Comparison of ENCODE assay signal across 8 cellular contexts in the genomic region with DNA sequence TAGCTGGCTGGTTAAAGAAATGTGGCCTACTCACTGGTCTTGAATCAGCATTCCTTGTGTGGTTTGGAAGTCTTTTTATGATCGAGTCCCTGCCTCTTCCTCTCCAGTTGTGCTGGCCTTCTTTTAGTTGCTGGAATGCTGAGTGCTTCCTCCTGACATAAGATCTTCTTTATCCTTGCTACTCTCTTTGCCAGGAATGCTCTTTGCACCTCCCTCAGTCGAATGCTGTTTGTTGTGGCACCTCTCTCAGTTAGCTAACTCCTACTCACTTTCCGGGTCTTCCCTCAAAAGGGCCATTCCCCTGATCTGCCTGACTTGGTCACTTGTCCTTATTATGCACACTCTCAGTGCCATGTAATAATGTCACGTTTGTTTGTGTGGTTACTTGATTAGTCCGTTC.
DNase-seq lines count a peak whose midpoint lies in the region; FAIRE-seq and TF ChIP-seq lines count a peak whose summit lies in the region.
"Not testable (repeated sequence)": the region's sequence is repeated elsewhere in the genome, so short reads cannot be mapped to it uniquely, and the experiment has no call there.

No MANE protein-coding gene starts in this region.

- H2BK120ac ChIP-seq in mesendoderm (ENCODE audit: low read depth, low read length): not testable (repeated sequence)

- H3K9ac ChIP-seq in GM23248; mesendoderm (ENCODE audit: low read length): not testable (repeated sequence)

- H3F3A ChIP-seq in GM23248 (ENCODE audit: insufficient read depth): not testable (repeated sequence)

- not testable (repeated sequence) for H4K5ac ChIP-seq in mesendoderm (ENCODE audit: low read length)

- H3K4ac ChIP-seq in mesendoderm (ENCODE audit: low read depth, low read length): not testable (repeated sequence)

- TF ChIP-seq CTCF in AG10803 (conservative IDR thresholded peaks at IDR 0.05; ENCODE audit: low read length); astrocyte of the spinal cord (IDR thresholded peaks at IDR 0.05; ENCODE audit: low read depth, low read length); osteoblast (IDR thresholded peaks at IDR 0.05; ENCODE audit: extremely low read depth, low read depth, low read length): not testable (repeated sequence)

- H3K27ac ChIP-seq in GM23248 (peak overlapping the region; percentile 24; the same call in 1 of the 2 replicates), osteoblast (ENCODE audit: low read depth, low read length) (peak overlapping the region; percentile 37)
- H3K27ac ChIP-seq in mesendoderm (ENCODE audit: low read depth, low read length): not testable (repeated sequence)

- WGBS in GM23248 (ENCODE audit: low coverage in 1 of 2, low lambda C conversion rate in 2 of 2, missing lambda C conversion rate in 2 of 2), 2 experiments: 64 to 73% methylated on average over 5 of the region's 5 CpGs
- no CpG with 5 or more reads among the region's 5 CpGs for WGBS in mesendoderm (ENCODE audit: extremely low coverage, insufficient coverage, low lambda C conversion rate)

- not testable (repeated sequence) for H2AK5ac ChIP-seq in mesendoderm (ENCODE audit: low read length)

- H2AFZ ChIP-seq in GM23248: not testable (repeated sequence)
- peak overlapping the region; percentile 47 for H2AFZ ChIP-seq in osteoblast (ENCODE audit: low read length)

- H4K8ac ChIP-seq in mesendoderm (ENCODE audit: low read depth, low read length): not testable (repeated sequence)

- H2BK5ac ChIP-seq in mesendoderm (ENCODE audit: low read length): not testable (repeated sequence)

- DNase-seq in AG10803 (ENCODE audit: low read depth): peak; percentile 66
- peak; percentile 8 for DNase-seq in GM23248
- not testable (repeated sequence) for DNase-seq in HTR-8/SVneo (ENCODE audit: insufficient read length, low spot score)
- peak; percentile 15 for DNase-seq in NCI-H226
- peak; percentile 9 for DNase-seq in astrocyte of the spinal cord (ENCODE audit: low read depth, low spot score)
- DNase-seq in fibroblast of gingiva (ENCODE audit: low read depth): peak; percentile 9
- peak; percentile 63 for DNase-seq in mesendoderm
- DNase-seq in osteoblast (ENCODE audit: insufficient read length, low spot score, missing footprints): peak; percentile 15

- H4K20me1 ChIP-seq in GM23248 (ENCODE audit: insufficient read depth); osteoblast (ENCODE audit: insufficient read depth, low read length): not testable (repeated sequence)

- H3K23ac ChIP-seq in mesendoderm (ENCODE audit: low read length): not testable (repeated sequence)

- not testable (repeated sequence) for H3K4me2 ChIP-seq in GM23248 (ENCODE audit: unreplicated experiment); mesendoderm (ENCODE audit: low read length)
- H3K4me2 ChIP-seq in osteoblast (ENCODE audit: insufficient read depth, low read length): peak overlapping the region; percentile 28

- FAIRE-seq in HTR-8/SVneo (lab: Jason Lieb, UNC): peak; percentile 46

- H3K9me2 ChIP-seq in GM23248 (ENCODE audit: insufficient read depth): not testable (repeated sequence)

- H3K79me2 ChIP-seq in GM23248 (ENCODE audit: insufficient read depth) (peaks cover 66% of the 10 kb centered on the region), osteoblast (ENCODE audit: insufficient read depth, low read length) (peaks cover 21% of the 10 kb centered on the region)
- not testable (repeated sequence) for H3K79me2 ChIP-seq in mesendoderm (ENCODE audit: control insufficient read depth, insufficient read depth, low read length)

- not testable (repeated sequence) for H3K27me3 ChIP-seq in GM23248 (replicated peaks; ENCODE audit: insufficient read depth); mesendoderm (ENCODE audit: insufficient read depth, low read length, poor library complexity); osteoblast (ENCODE audit: insufficient read depth, low read length)

- not testable (repeated sequence) for H3K9me3 ChIP-seq in GM23248 (ENCODE audit: low read depth); osteoblast (ENCODE audit: low read depth, low read length)

- in situ Hi-C loops in GM23248 (cut with MboI); astrocyte of the spinal cord (cut with HindIII; ENCODE audit: low sequenced_read_pairs): not testable (repeated sequence)

- not testable (repeated sequence) for H3K4me3 ChIP-seq in AG10803 (ENCODE audit: low read length); GM23248; astrocyte of the spinal cord (ENCODE audit: low read depth, low read length); mesendoderm (ENCODE audit: low read length)
- H3K4me3 ChIP-seq in osteoblast (ENCODE audit: insufficient read depth, low read length): peak overlapping the region; percentile 7

- H3K18ac ChIP-seq in mesendoderm (ENCODE audit: low read length): not testable (repeated sequence)

- H3K79me1 ChIP-seq in mesendoderm (ENCODE audit: low read length): not testable (repeated sequence)

- H2BK15ac ChIP-seq in mesendoderm (replicated peaks; ENCODE audit: low read depth): not testable (repeated sequence)

- H3K56ac ChIP-seq in mesendoderm (ENCODE audit: low read length): not testable (repeated sequence)

- peaks cover 11% of the 10 kb centered on the region; the same call in 1 of the 2 replicates for H3K4me1 ChIP-seq in GM23248 (ENCODE audit: insufficient read depth)
- H3K4me1 ChIP-seq in mesendoderm (ENCODE audit: control insufficient read depth, low read depth, low read length): not testable (repeated sequence)
- peaks cover 12% of the 10 kb centered on the region for H3K4me1 ChIP-seq in osteoblast (ENCODE audit: insufficient read depth, low read length)

- not testable (repeated sequence) for H3K36me3 ChIP-seq in GM23248 (ENCODE audit: low read depth); mesendoderm (ENCODE audit: control insufficient read depth, insufficient read depth, low read length); osteoblast (ENCODE audit: insufficient read depth, low read length)
